8 cellular contexts compared by ENCODE assay signal in the genomic region with DNA sequence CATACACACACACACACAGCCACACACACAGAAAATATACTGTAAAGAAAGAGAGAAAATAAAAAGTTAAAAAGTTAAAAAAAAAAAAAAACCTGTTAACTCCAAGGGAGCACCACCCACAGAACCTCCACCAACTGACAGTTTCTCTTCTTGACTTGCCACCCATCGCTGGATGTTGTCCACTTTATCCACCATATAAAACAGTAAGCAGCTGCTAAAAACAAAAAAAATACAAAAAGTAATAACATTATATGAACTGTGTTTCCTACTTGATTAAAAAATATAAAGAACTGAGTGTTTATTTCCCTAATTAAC. TPM values are rescaled to one million over a fixed set of nuclear protein-coding genes. Genes with fewer than 3 reads are reported as not detected.
DNase-seq lines count a peak whose midpoint lies in the region; ATAC-seq and TF ChIP-seq lines count a peak whose summit lies in the region.

No MANE protein-coding gene starts in this region.

- H3K4me1 Mint-ChIP-seq in activated naive CD4-positive, alpha-beta T cell treated with anti-CD3 and anti-CD28 coated beads for 36 hours (ENCODE audit: low read depth): peaks cover 57% of the 10 kb centered on the region
- peaks cover 30% of the 10 kb centered on the region for H3K4me1 Mint-ChIP-seq in type B pancreatic cell (ENCODE audit: unreplicated experiment)

- peak overlapping the region; percentile 91 for H3K4me3 Mint-ChIP-seq in activated naive CD4-positive, alpha-beta T cell treated with anti-CD3 and anti-CD28 coated beads for 36 hours
- H3K4me3 Mint-ChIP-seq in type B pancreatic cell: peak overlapping the region; percentile 95

- no peaks in the 10 kb centered on the region for H3K36me3 Mint-ChIP-seq in activated naive CD4-positive, alpha-beta T cell treated with anti-CD3 and anti-CD28 coated beads for 36 hours (ENCODE audit: low read depth)
- H3K36me3 Mint-ChIP-seq in type B pancreatic cell: no peaks in the 10 kb centered on the region

- TF ChIP-seq CTCF in ascending aorta (IDR thresholded peaks at IDR 0.05) (no peak), lower lobe of right lung (IDR thresholded peaks at IDR 0.05) (no peak), type B pancreatic cell (conservative IDR thresholded peaks at IDR 0.05) (no peak)

- H3K9me3 ChIP-seq in ascending aorta (no peaks in the 10 kb centered on the region), lower lobe of right lung (no peaks in the 10 kb centered on the region)

- peak overlapping the region in 1 of 2 donors; percentile 89 for H3K27ac ChIP-seq in ascending aorta
- peak overlapping the region; percentile 88 for H3K27ac ChIP-seq in lower lobe of right lung

- no peaks in the 10 kb centered on the region for H3K27me3 ChIP-seq in ascending aorta
- no peaks in the 10 kb centered on the region for H3K27me3 ChIP-seq in lower lobe of right lung (ENCODE audit: low read depth)

- H3K9me3 Mint-ChIP-seq in activated naive CD4-positive, alpha-beta T cell treated with anti-CD3 and anti-CD28 coated beads for 36 hours: no peaks in the 10 kb centered on the region
- no peaks in the 10 kb centered on the region for H3K9me3 Mint-ChIP-seq in type B pancreatic cell

- H3K4me3 ChIP-seq in ascending aorta (peak overlapping the region; percentile 70 to 77), lower lobe of right lung (peak overlapping the region; percentile 74)

- H3K27me3 Mint-ChIP-seq in activated naive CD4-positive, alpha-beta T cell treated with anti-CD3 and anti-CD28 coated beads for 36 hours (ENCODE audit: low read depth): no peaks in the 10 kb centered on the region
- H3K27me3 Mint-ChIP-seq in type B pancreatic cell: peaks cover 36% of the 10 kb centered on the region

- CTCF ChIA-PET in activated naive CD4-positive, alpha-beta T cell treated with anti-CD3 and anti-CD28 coated beads for 36 hours (lab: Charles Lee): interaction anchor here (1.0 to 1.6 kb wide), 2 partner anchors 18 to 29 kb away, joined by 3 to 12 read pairs; no protein-coding TSS in a partner anchor

- no peaks in the 10 kb centered on the region for H3K36me3 ChIP-seq in ascending aorta
- H3K36me3 ChIP-seq in lower lobe of right lung: no peaks in the 10 kb centered on the region

- intact Hi-C loops in activated naive CD4-positive, alpha-beta T cell treated with anti-CD3 and anti-CD28 coated beads for 36 hours (cut with micrococcal nuclease): loop anchor here (5.0 to 10.0 kb wide), 2 partner anchors 1207 to 1500 kb away; a partner anchor contains a TSS
- intact Hi-C loops in ascending aorta (cut with DNase I): loop anchor here (2.0 kb wide), 1 partner anchor 30 kb away; no protein-coding TSS in a partner anchor
- intact Hi-C loops in lower lobe of right lung (cut with DNase I): no loop called here

- ATAC-seq in lower lobe of right lung (no peak), HG02938 (IDR thresholded peaks at IDR 0.05; ENCODE audit: unreplicated experiment) (no peak), GM18909 (IDR thresholded peaks at IDR 0.05; ENCODE audit: poor library complexity, unreplicated experiment) (no peak)

- no peak for DNase-seq in activated naive CD4-positive, alpha-beta T cell treated with anti-CD3 and anti-CD28 coated beads for 36 hours
- no peak for DNase-seq in activated naive CD4-positive, alpha-beta T cell treated with Interleukin-2 at 50 U/mL for 16 hours
- DNase-seq in ascending aorta (ENCODE audit: low spot score in 2 of 2) (no peak), lower lobe of right lung (no peak), type B pancreatic cell (ENCODE audit: extremely low spot score, unreplicated experiment) (no peak)
- DNase-seq in effector CD4-positive, alpha-beta T cell: no peak

- H3K4me1 ChIP-seq in ascending aorta (peaks cover 12 to 26% of the 10 kb centered on the region in 2 donors), lower lobe of right lung (peaks cover 57% of the 10 kb centered on the region)

- peak overlapping the region; percentile 82 for H3K27ac Mint-ChIP-seq in activated naive CD4-positive, alpha-beta T cell treated with anti-CD3 and anti-CD28 coated beads for 36 hours
- H3K27ac Mint-ChIP-seq in type B pancreatic cell: peak overlapping the region; percentile 79

RNA-seq across cellular contexts. Expression of a gene that starts 1.2 kb away (rescaled TPM):
- 10 to 100 TPM in 1 of 2 experiments, 1 to 10 TPM in 1; 9.0 to 10.3 TPM for total RNA-seq in activated naive CD4-positive, alpha-beta T cell treated with anti-CD3 and anti-CD28 coated beads for 36 hours
- total RNA-seq in ascending aorta (11.5 TPM), lower lobe of right lung (32.4 TPM), type B pancreatic cell (ENCODE audit: low replicate concordance) (8.3 and 10.7 TPM in 2 replicates)

RNA-seq across cellular contexts. Expression of a gene that starts 10.6 kb away (rescaled TPM):
- total RNA-seq in activated naive CD4-positive, alpha-beta T cell treated with anti-CD3 and anti-CD28 coated beads for 36 hours: 1 to 10 TPM; 1.4 to 1.6 TPM
- total RNA-seq in ascending aorta: 5.6 TPM
- 17.7 TPM for total RNA-seq in lower lobe of right lung
- 2.6 and 2.9 TPM in 2 replicates for total RNA-seq in type B pancreatic cell (ENCODE audit: low replicate concordance)

RNA-seq across cellular contexts. Expression of a gene that starts 59.8 kb away (rescaled TPM):
- 10 to 100 TPM; 22.3 to 25.1 TPM for total RNA-seq in activated naive CD4-positive, alpha-beta T cell treated with anti-CD3 and anti-CD28 coated beads for 36 hours
- total RNA-seq in ascending aorta: 66.3 TPM
- 80.4 TPM for total RNA-seq in lower lobe of right lung
- 49.9 and 73.5 TPM in 2 replicates for total RNA-seq in type B pancreatic cell (ENCODE audit: low replicate concordance)
